8 cellular contexts compared by ENCODE assay signal in genomic region chr16:683396-684066, GRCh38. TPM values are rescaled to one million over a fixed set of nuclear protein-coding genes. Genes with fewer than 3 reads are reported as not detected.
DNase-seq lines count a peak whose midpoint lies in the region; ATAC-seq and TF ChIP-seq lines count a peak whose summit lies in the region.

No MANE protein-coding gene starts in this region.

- H3K9me3 ChIP-seq in lower lobe of right lung (no peaks in the 10 kb centered on the region), vagina (no peaks in the 10 kb centered on the region)

- no peak for TF ChIP-seq CTCF in lower lobe of right lung (IDR thresholded peaks at IDR 0.05)
- no peak for TF ChIP-seq CTCF in vagina (IDR thresholded peaks at IDR 0.05)

- intact Hi-C loops in lower lobe of right lung (cut with DNase I) (no loop called here), vagina (cut with DNase I) (no loop called here)

- H3K4me1 ChIP-seq in lower lobe of right lung = peaks cover 57% of the 10 kb centered on the region
- H3K4me1 ChIP-seq in vagina = peaks cover 59% of the 10 kb centered on the region

- H3K4me3 ChIP-seq in lower lobe of right lung = peak overlapping the region; percentile 83
- H3K4me3 ChIP-seq in vagina = peak overlapping the region; percentile 60 to 92

- no peak for TF ChIP-seq POLR2A in vagina (IDR thresholded peaks at IDR 0.05)

- peak; percentile 45 for DNase-seq in stimulated activated CD4-positive, alpha-beta T cell treated with anti-CD3 and anti-CD28 coated beads, Interleukin-15, amount 100 ng/mL, for 24 hours
- no peak for DNase-seq in stimulated activated CD4-positive, alpha-beta T cell treated with anti-CD3 and anti-CD28 coated beads, Interleukin-4, amount 100 ng/mL, for 4 hours
- DNase-seq in lower lobe of right lung (no peak), vagina (ENCODE audit: extremely low spot score in 2 of 2) (no peak), NCI-H2029 (lab: John Stamatoyannopoulos, UW) (no peak), NCI-H748 (lab: John Stamatoyannopoulos, UW; ENCODE audit: unreplicated experiment) (no peak)

- H3K27me3 ChIP-seq in lower lobe of right lung (ENCODE audit: low read depth) (no peaks in the 10 kb centered on the region), vagina (no peaks in the 10 kb centered on the region)

- ATAC-seq in lower lobe of right lung (no peak), GM18861 (IDR thresholded peaks at IDR 0.05; ENCODE audit: unreplicated experiment) (no peak)

- H3K27ac ChIP-seq in angular gyrus (ENCODE audit: low read depth, low read length) (peak overlapping the region; percentile 70), lower lobe of right lung (peak overlapping the region; percentile 89), vagina (peak overlapping the region; percentile 40)

- peaks cover 36% of the 10 kb centered on the region for H3K36me3 ChIP-seq in lower lobe of right lung
- peaks cover 0 to 29% of the 10 kb centered on the region in 2 donors for H3K36me3 ChIP-seq in vagina

RNA-seq across cellular contexts. Expression of gene JMJD8, which starts 0.6 kb away (rescaled TPM):
- total RNA-seq in lower lobe of right lung (43.2 TPM), vagina (62.9 TPM)

RNA-seq across cellular contexts. Expression of gene STUB1, which starts 3.3 kb away (rescaled TPM):
- total RNA-seq in lower lobe of right lung = 86.0 TPM
- 124 TPM for total RNA-seq in vagina

RNA-seq across cellular contexts. Expression of gene WDR24, which starts 6.7 kb away (rescaled TPM):
- total RNA-seq in lower lobe of right lung = 13.1 TPM
- 12.3 TPM for total RNA-seq in vagina

RNA-seq across cellular contexts. Expression of gene RHBDL1, which starts 8.1 kb away (rescaled TPM):
- total RNA-seq in lower lobe of right lung = 2.0 TPM
- total RNA-seq in vagina = 1.7 TPM

RNA-seq across cellular contexts. Expression of gene RHOT2, which starts 15.6 kb away (rescaled TPM):
- total RNA-seq in lower lobe of right lung (81.6 TPM), vagina (91.1 TPM)
